In the genomic region with DNA sequence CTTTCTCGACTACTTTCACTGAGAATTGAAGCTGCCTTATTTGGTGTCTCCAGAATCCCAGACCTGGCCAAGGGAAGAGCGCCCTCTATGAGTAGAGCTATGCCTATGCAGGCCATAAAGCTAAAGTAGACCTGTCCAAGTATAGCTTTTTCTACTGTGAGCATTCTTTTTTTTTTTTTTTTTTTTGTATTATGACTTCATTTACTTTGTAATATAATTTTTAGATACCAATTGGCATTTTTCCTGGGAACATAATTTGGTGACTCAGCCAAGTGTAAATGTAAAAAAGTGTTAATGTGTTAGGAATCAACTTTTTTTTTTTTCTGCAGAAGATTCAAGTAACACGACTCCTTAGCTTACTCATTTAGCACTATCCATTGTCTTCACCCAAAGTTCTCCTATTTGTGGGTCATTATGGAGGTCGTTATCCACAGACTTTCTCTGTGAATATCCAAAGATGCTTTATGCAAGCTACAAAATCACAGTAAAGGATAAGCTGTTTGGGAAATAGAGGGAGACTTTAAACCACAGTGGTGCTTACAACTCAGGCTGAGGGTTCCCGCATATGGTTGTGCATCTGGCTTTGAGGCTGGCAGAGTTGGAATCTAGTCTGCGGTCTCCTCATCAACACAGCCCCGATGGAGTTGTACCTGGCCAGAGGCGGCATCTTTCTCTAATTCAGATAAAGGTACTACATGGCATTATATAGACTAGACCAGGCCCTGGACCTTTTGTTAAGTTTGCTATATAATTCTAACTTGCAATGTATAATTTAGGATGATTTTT, we compare ENCODE assay signal across 9 cellular contexts.
DNase-seq lines count a peak whose midpoint lies in the region; ATAC-seq and TF ChIP-seq lines count a peak whose summit lies in the region.
"Had no signal": no experiment of that assay in that cellular context is flagged by ENCODE, and none has a peak within 500 bp of the region (broad histone marks: within the 10 kb centered on the region; RNA-seq: fewer than 3 reads in every experiment).

No MANE protein-coding gene starts in this region.

- H4K20me1 ChIP-seq in SK-N-SH (ENCODE audit: insufficient read depth) = no peaks in the 10 kb centered on the region

- TF ChIP-seq CTCF in heart left ventricle (IDR thresholded peaks at IDR 0.05) (peak in 11 of 12 donors; percentile 5 to 46 (median 29)), right atrium auricular region (IDR thresholded peaks at IDR 0.05) (peak in 1 of 2 donors; percentile 40), SK-N-SH (IDR thresholded peaks at IDR 0.05) (peak; percentile 77)

- H3K27me3 ChIP-seq in heart left ventricle = no peaks in the 10 kb centered on the region
- H3K27me3 ChIP-seq in right atrium auricular region = no peaks in the 10 kb centered on the region
- no peaks in the 10 kb centered on the region for H3K27me3 ChIP-seq in SK-N-SH (ENCODE audit: insufficient read depth)

- DNase-seq in heart left ventricle (no peak), right atrium auricular region (ENCODE audit: low spot score) (no peak), SK-N-SH (peak; percentile 20), inferior parietal cortex (ENCODE audit: extremely low spot score) (peak; percentile 59), AG08396 (ENCODE audit: low spot score) (no peak), activated gamma-delta T cell (lab: John Stamatoyannopoulos, UW) (no peak)
- DNase-seq in central memory CD4-positive, alpha-beta T cell = no peak

- no peaks in the 10 kb centered on the region for H3K4me1 ChIP-seq in heart left ventricle
- H3K4me1 ChIP-seq in right atrium auricular region = no peaks in the 10 kb centered on the region
- no peaks in the 10 kb centered on the region; a peak in 1 of 4 replicates for H3K4me1 ChIP-seq in SK-N-SH (ENCODE audit: control insufficient read depth in 1 of 2, insufficient read depth in 2 of 2, low read depth in 1 of 2, low read length in 1 of 2)

- no peaks in the 10 kb centered on the region for H3K36me3 ChIP-seq in heart left ventricle
- H3K36me3 ChIP-seq in right atrium auricular region = no peaks in the 10 kb centered on the region
- H3K36me3 ChIP-seq in SK-N-SH (replicated peaks in 1 of 2; ENCODE audit: control insufficient read depth in 1 of 2, insufficient read depth in 2 of 2, low read length in 1 of 2) = no peaks in the 10 kb centered on the region

- no peak overlapping the region for H2AFZ ChIP-seq in SK-N-SH (ENCODE audit: low read depth)

- no peaks in the 10 kb centered on the region for H3K9me2 ChIP-seq in SK-N-SH

- no peak overlapping the region for H3K27ac ChIP-seq in heart left ventricle
- no peak overlapping the region for H3K27ac ChIP-seq in right atrium auricular region
- H3K27ac ChIP-seq in SK-N-SH (ENCODE audit: low read depth in 2 of 2, low read length in 1 of 2) = no peak overlapping the region

- H3K79me2 ChIP-seq in SK-N-SH (ENCODE audit: insufficient read depth) = no peaks in the 10 kb centered on the region

- CTCF ChIA-PET in SK-N-SH (lab: Yijun Ruan, JAX) = interaction anchor here (0.8 to 2.5 kb wide), 18 partner anchors 9 to 1503 kb away, joined by 3 to 7 read pairs (median 4); no protein-coding TSS in a partner anchor

- no peak for TF ChIP-seq POLR2A in heart left ventricle (IDR thresholded peaks at IDR 0.05)

- H3K4me2 ChIP-seq in SK-N-SH = no peak overlapping the region

- POLR2A ChIA-PET in SK-N-SH (lab: Yijun Ruan, JAX) = interaction anchor here (0.7 kb wide), 1 partner anchor 290 kb away, joined by 5 read pairs; no protein-coding TSS in a partner anchor

- ATAC-seq in heart left ventricle (no peak), HG03342 (IDR thresholded peaks at IDR 0.05; ENCODE audit: unreplicated experiment) (peak; percentile 77)
- ATAC-seq: activated naive CD4-positive, alpha-beta T cell treated with anti-CD3 and anti-CD28 coated beads, Interleukin-2, amount 50 U/mL, for 72 hours had no signal

- H3K9me3 ChIP-seq in heart left ventricle = peaks cover 0 to 2% (median 0%) of the 10 kb centered on the region in 12 donors
- H3K9me3 ChIP-seq in right atrium auricular region = no peaks in the 10 kb centered on the region
- no peaks in the 10 kb centered on the region for H3K9me3 ChIP-seq in SK-N-SH

- intact Hi-C loops in heart left ventricle (cut with DNase I) = no loop called here

- WGBS in heart left ventricle, 4 donors = 56 to 62% (median 59%) methylated on average over 8 of the region's 8 CpGs
- 49% methylated on average over 8 of the region's 8 CpGs for WGBS in SK-N-SH (ENCODE audit: low lambda C conversion rate)

- H3F3A ChIP-seq in SK-N-SH (replicated peaks; ENCODE audit: insufficient read depth) = no peaks in the 10 kb centered on the region

- no peak overlapping the region for H3K9ac ChIP-seq in SK-N-SH

- peak; percentile 73 for TF ChIP-seq RAD21 in SK-N-SH (IDR thresholded peaks at IDR 0.05; ENCODE audit: low read length)

- H3K4me3 ChIP-seq in heart left ventricle (no peak overlapping the region), right atrium auricular region (no peak overlapping the region), SK-N-SH (ENCODE audit: low read depth in 2 of 2, low read length in 1 of 2) (peak overlapping the region in 1 of 2 experiments; percentile 43; a peak in 1 of 4 replicates)

- no peak for TF ChIP-seq EP300 in SK-N-SH (IDR thresholded peaks at IDR 0.05; ENCODE audit: borderline replicate concordance in 1 of 2, low read depth in 1 of 2, low read length in 1 of 2)

TF ChIP-seq in SK-N-SH, 30 proteins besides CTCF, POLR2A, EP300 and RAD21:
- TF ChIP-seq GATA2 (CRISPR knock-in tag; IDR thresholded peaks at IDR 0.05) (no peak), SMC3 (IDR thresholded peaks at IDR 0.05; ENCODE audit: low read depth, low read length) (peak; percentile 38)

Comparison
In these comparisons a context has a peak if more than half of its experiments do, and no peak if none do; other contexts are left out.
1. DNase-seq: peak in SK-N-SH (single experiment) and inferior parietal cortex (single experiment); none in heart left ventricle (0 of 5), right atrium auricular region (single experiment), AG08396 (single experiment), activated gamma-delta T cell (single experiment) and central memory CD4-positive, alpha-beta T cell (single experiment).